23 cellular contexts compared by ENCODE assay signal in the genomic region with DNA sequence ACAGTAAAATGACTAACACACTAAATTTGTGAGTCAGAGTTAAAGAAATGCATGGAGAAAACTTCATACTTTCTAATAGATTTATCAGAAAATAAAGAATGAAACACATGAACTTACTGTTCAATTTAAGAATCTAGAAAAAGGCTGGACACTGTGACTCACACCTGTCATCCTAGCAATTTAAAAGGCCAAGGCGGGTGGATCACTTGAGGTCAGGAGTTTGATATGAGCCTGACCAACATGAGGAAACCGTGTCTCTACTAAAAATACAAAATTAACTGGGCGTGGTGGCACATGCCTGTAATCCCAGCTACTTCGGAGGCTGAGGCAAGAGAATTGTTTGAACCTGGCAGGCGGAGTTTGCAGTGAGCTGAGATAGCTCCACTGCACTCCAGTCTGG.
"Had no signal": no experiment of that assay in that cellular context is flagged by ENCODE, and none has a peak within 500 bp of the region (broad histone marks: within the 10 kb centered on the region; RNA-seq: fewer than 3 reads in every experiment).

No MANE protein-coding gene starts in this region.

- H3K27ac Mint-ChIP-seq: activated CD4-positive, alpha-beta memory T cell treated with anti-CD3 and anti-CD28 coated beads, Interleukin-2, amount 10 ng/mL, durations not matched to agents 7 days and 5 days; activated CD8-positive, alpha-beta memory T cell treated with anti-CD3 and anti-CD28 coated beads, Interleukin-2, amount 10 ng/mL, durations not matched to agents 7 days and 5 days; activated naive CD8-positive, alpha-beta T cell treated with anti-CD3 and anti-CD28 coated beads, Interleukin-2, amount 10 ng/mL, durations not matched to agents 7 days and 5 days; activated T-helper 17 cell treated with anti-CD3 and anti-CD28 coated beads, Interleukin-2, amount 50 U/mL, for 72 hours; immature natural killer cell; natural killer cell; T-helper 17 cell; WTC11 had no signal

- H3K36me3 Mint-ChIP-seq: activated CD8-positive, alpha-beta memory T cell treated with anti-CD3 and anti-CD28 coated beads, Interleukin-2, amount 10 ng/mL, durations not matched to agents 7 days and 5 days; activated naive CD8-positive, alpha-beta T cell treated with anti-CD3 and anti-CD28 coated beads, Interleukin-2, amount 10 ng/mL, durations not matched to agents 7 days and 5 days; immature natural killer cell; natural killer cell had no signal

- H2AFZ ChIP-seq: parathyroid adenoma had no signal

- H3K27me3 ChIP-seq: colonic mucosa, gastrocnemius medialis, heart left ventricle, neutrophil, tibial artery, uterus had no signal

- H3K9me3 ChIP-seq: colonic mucosa, gastrocnemius medialis, neutrophil, tibial artery, uterus had no signal

- H3K4me3 Mint-ChIP-seq: activated CD4-positive, alpha-beta memory T cell treated with anti-CD3 and anti-CD28 coated beads, Interleukin-2, amount 10 ng/mL, durations not matched to agents 7 days and 5 days; activated CD8-positive, alpha-beta memory T cell treated with anti-CD3 and anti-CD28 coated beads, Interleukin-2, amount 10 ng/mL, durations not matched to agents 7 days and 5 days; activated naive CD8-positive, alpha-beta T cell treated with anti-CD3 and anti-CD28 coated beads, Interleukin-2, amount 10 ng/mL, durations not matched to agents 7 days and 5 days; activated T-helper 17 cell treated with anti-CD3 and anti-CD28 coated beads, Interleukin-2, amount 50 U/mL, for 72 hours; immature natural killer cell; natural killer cell; T-helper 17 cell; WTC11 had no signal

- H3K36me3 ChIP-seq: colonic mucosa, gastrocnemius medialis, heart left ventricle, neutrophil, tibial artery, uterus had no signal

- H3K4me1 ChIP-seq: colonic mucosa, gastrocnemius medialis, heart left ventricle, parathyroid adenoma, tibial artery, uterus had no signal

- H3K4me1 Mint-ChIP-seq: activated CD4-positive, alpha-beta memory T cell treated with anti-CD3 and anti-CD28 coated beads, Interleukin-2, amount 10 ng/mL, durations not matched to agents 7 days and 5 days; activated CD8-positive, alpha-beta memory T cell treated with anti-CD3 and anti-CD28 coated beads, Interleukin-2, amount 10 ng/mL, durations not matched to agents 7 days and 5 days; activated naive CD8-positive, alpha-beta T cell treated with anti-CD3 and anti-CD28 coated beads, Interleukin-2, amount 10 ng/mL, durations not matched to agents 7 days and 5 days; activated T-helper 17 cell treated with anti-CD3 and anti-CD28 coated beads, Interleukin-2, amount 50 U/mL, for 72 hours; immature natural killer cell; natural killer cell; T-helper 17 cell had no signal

- H3K27ac ChIP-seq: colonic mucosa, gastrocnemius medialis, heart left ventricle, neutrophil, parathyroid adenoma, tibial artery, uterus had no signal

- H3K27me3 Mint-ChIP-seq: activated CD4-positive, alpha-beta memory T cell treated with anti-CD3 and anti-CD28 coated beads, Interleukin-2, amount 10 ng/mL, durations not matched to agents 7 days and 5 days; activated CD8-positive, alpha-beta memory T cell treated with anti-CD3 and anti-CD28 coated beads, Interleukin-2, amount 10 ng/mL, durations not matched to agents 7 days and 5 days; activated naive CD8-positive, alpha-beta T cell treated with anti-CD3 and anti-CD28 coated beads, Interleukin-2, amount 10 ng/mL, durations not matched to agents 7 days and 5 days; T-helper 17 cell had no signal

- H3K4me3 ChIP-seq: colonic mucosa, gastrocnemius medialis, heart left ventricle, tibial artery, uterus had no signal

- H3K79me2 ChIP-seq: parathyroid adenoma had no signal

- ATAC-seq: activated CD8-positive, alpha-beta memory T cell treated with anti-CD3 and anti-CD28 coated beads, Interleukin-2, amount 10 ng/mL, durations not matched to agents 7 days and 5 days; activated T-helper 17 cell treated with anti-CD3 and anti-CD28 coated beads, Interleukin-2, amount 50 U/mL, for 72 hours; gastrocnemius medialis; heart left ventricle; natural killer cell; stimulated activated naive CD8-positive, alpha-beta T cell treated with anti-CD3 and anti-CD28 coated beads, Interleukin-15, Interleukin-2, amounts not matched to agents 100 U/mL and 50 U/mL, for 24 hours; T-helper 17 cell; WTC11 had no signal

- H3K9me3 Mint-ChIP-seq: activated naive CD8-positive, alpha-beta T cell treated with anti-CD3 and anti-CD28 coated beads, Interleukin-2, amount 10 ng/mL, durations not matched to agents 7 days and 5 days had no signal

- H3K9ac ChIP-seq: parathyroid adenoma had no signal

- DNase-seq: activated CD4-positive, alpha-beta memory T cell treated with anti-CD3 and anti-CD28 coated beads, Interleukin-2, amount 10 ng/mL, durations not matched to agents 7 days and 5 days; activated CD4-positive, alpha-beta T cell treated with anti-CD3 and anti-CD28 coated beads for 48 hours; activated CD8-positive, alpha-beta memory T cell treated with anti-CD3 and anti-CD28 coated beads, Interleukin-2, amount 10 ng/mL, durations not matched to agents 7 days and 5 days; activated naive CD4-positive, alpha-beta T cell; activated naive CD8-positive, alpha-beta T cell treated with anti-CD3 and anti-CD28 coated beads, Interleukin-2, amount 10 ng/mL, durations not matched to agents 7 days and 5 days; amygdala; central memory CD4-positive, alpha-beta T cell; colonic mucosa; gastrocnemius medialis; heart left ventricle; immature natural killer cell; mesendoderm; natural killer cell; stimulated activated CD4-positive, alpha-beta T cell treated with anti-CD3 and anti-CD28 coated beads, Interleukin-2, amount 100 ng/mL, for 24 hours; stimulated activated naive CD8-positive, alpha-beta T cell treated with anti-CD3 and anti-CD28 coated beads, Interleukin-15, Interleukin-2, amounts not matched to agents 100 U/mL and 50 U/mL, for 24 hours; substantia nigra; T-helper 17 cell; tibial artery; uterus had no signal
